Comparison of ENCODE assay signal across 13 cellular contexts in genomic region chr10:106819490-106819889, GRCh38.
"Had no signal": no experiment of that assay in that cellular context is flagged by ENCODE, and none has a peak within 500 bp of the region (broad histone marks: within the 10 kb centered on the region; RNA-seq: fewer than 3 reads in every experiment).

No MANE protein-coding gene starts in this region.

- H3K36me3 ChIP-seq: esophagus muscularis mucosa, lower lobe of right lung, neutrophil, upper lobe of right lung had no signal

- ATAC-seq: activated naive CD8-positive, alpha-beta T cell treated with anti-CD3 and anti-CD28 coated beads, Interleukin-2, amount 50 U/mL, for 24 hours; activated T-cell treated with anti-CD3 and anti-CD28 coated beads, Interleukin-2, amount 50 U/mL, for 72 hours; lower lobe of right lung; stimulated activated naive CD8-positive, alpha-beta T cell treated with anti-CD3 and anti-CD28 coated beads, Interleukin-15, amount 100 ng/mL, for 72 hours; upper lobe of right lung had no signal

- H3K4me3 Mint-ChIP-seq: activated naive CD8-positive, alpha-beta T cell treated with anti-CD3 and anti-CD28 coated beads, Interleukin-2, amount 50 U/mL, for 24 hours; activated T-cell treated with anti-CD3 and anti-CD28 coated beads, Interleukin-2, amount 50 U/mL, for 72 hours; stimulated activated naive CD8-positive, alpha-beta T cell treated with anti-CD3 and anti-CD28 coated beads, Interleukin-15, amount 100 ng/mL, for 72 hours had no signal

- H3K27me3 Mint-ChIP-seq: activated naive CD8-positive, alpha-beta T cell treated with anti-CD3 and anti-CD28 coated beads, Interleukin-2, amount 50 U/mL, for 24 hours; stimulated activated naive CD8-positive, alpha-beta T cell treated with anti-CD3 and anti-CD28 coated beads, Interleukin-15, amount 100 ng/mL, for 72 hours had no signal

- H3K4me3 ChIP-seq: dorsolateral prefrontal cortex, esophagus muscularis mucosa, lower lobe of right lung, testis, upper lobe of right lung had no signal

- H3K4me1 Mint-ChIP-seq: stimulated activated naive CD8-positive, alpha-beta T cell treated with anti-CD3 and anti-CD28 coated beads, Interleukin-15, amount 100 ng/mL, for 72 hours had no signal

- DNase-seq: activated CD4-positive, alpha-beta T cell treated with anti-CD3 and anti-CD28 coated beads, Interleukin-2, amount 50 U/mL, for 1 hour; activated naive CD8-positive, alpha-beta T cell treated with anti-CD3 and anti-CD28 coated beads, Interleukin-2, amount 50 U/mL, for 24 hours; activated T-cell treated with anti-CD3 and anti-CD28 coated beads, Interleukin-2, amount 50 U/mL, for 72 hours; dorsolateral prefrontal cortex; lower lobe of right lung; midbrain; stimulated activated CD4-positive, alpha-beta T cell treated with anti-CD3 and anti-CD28 coated beads, Interleukin-15, amount 100 ng/mL, for 24 hours; stimulated activated CD4-positive, alpha-beta T cell treated with anti-CD3 and anti-CD28 coated beads, Interleukin-4, amount 100 ng/mL, for 24 hours; stimulated activated naive CD8-positive, alpha-beta T cell treated with anti-CD3 and anti-CD28 coated beads, Interleukin-15, amount 100 ng/mL, for 72 hours; testis; upper lobe of right lung had no signal

- H3K9me3 Mint-ChIP-seq: activated naive CD8-positive, alpha-beta T cell treated with anti-CD3 and anti-CD28 coated beads, Interleukin-2, amount 50 U/mL, for 24 hours; activated T-cell treated with anti-CD3 and anti-CD28 coated beads, Interleukin-2, amount 50 U/mL, for 72 hours had no signal

- H3K9me3 ChIP-seq: esophagus muscularis mucosa, lower lobe of right lung, neutrophil, testis, upper lobe of right lung had no signal

- H3K27ac ChIP-seq: dorsolateral prefrontal cortex, esophagus muscularis mucosa, lower lobe of right lung, neutrophil, testis, upper lobe of right lung had no signal

- H3K27me3 ChIP-seq: esophagus muscularis mucosa, neutrophil, testis, upper lobe of right lung had no signal

- H3K4me1 ChIP-seq: esophagus muscularis mucosa, lower lobe of right lung, testis, upper lobe of right lung had no signal

- H3K27ac Mint-ChIP-seq: activated naive CD8-positive, alpha-beta T cell treated with anti-CD3 and anti-CD28 coated beads, Interleukin-2, amount 50 U/mL, for 24 hours; activated T-cell treated with anti-CD3 and anti-CD28 coated beads, Interleukin-2, amount 50 U/mL, for 72 hours; stimulated activated naive CD8-positive, alpha-beta T cell treated with anti-CD3 and anti-CD28 coated beads, Interleukin-15, amount 100 ng/mL, for 72 hours had no signal
